ENCODE assay signal across 1 cellular context in the genomic region with DNA sequence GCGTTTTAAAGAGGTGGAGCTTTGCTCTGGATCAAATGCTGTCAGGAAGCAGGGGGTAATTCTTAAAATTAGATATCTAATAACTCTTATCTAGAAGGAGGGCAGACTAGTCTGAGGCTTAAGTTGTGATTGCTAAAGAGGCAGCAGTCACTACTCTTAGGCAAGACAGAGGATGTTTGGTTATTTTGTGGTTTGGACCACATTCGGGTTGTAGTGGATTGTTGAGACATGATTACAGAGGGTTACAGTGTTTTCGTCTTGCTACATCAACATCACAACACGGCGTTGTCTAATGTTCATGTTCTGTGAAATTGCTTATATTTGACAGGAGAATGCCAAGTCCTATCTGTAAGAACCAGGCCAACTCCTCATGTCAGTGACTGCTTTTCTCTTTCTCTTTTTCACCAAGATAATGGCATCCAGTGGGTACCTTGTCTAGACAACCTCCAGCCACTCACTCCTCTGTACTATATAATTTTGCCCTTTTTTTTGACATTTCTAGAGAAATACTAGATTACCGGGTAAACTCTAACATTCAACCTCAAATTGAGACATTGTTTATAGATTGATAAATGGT.
TF ChIP-seq lines count a peak whose summit lies in the region.

No MANE protein-coding gene starts in this region.

TF ChIP-seq in SK-N-SH, 30 proteins besides CTCF, POLR2A, EP300 and RAD21 (continued from another document):
- TF ChIP-seq, protein P1, sequence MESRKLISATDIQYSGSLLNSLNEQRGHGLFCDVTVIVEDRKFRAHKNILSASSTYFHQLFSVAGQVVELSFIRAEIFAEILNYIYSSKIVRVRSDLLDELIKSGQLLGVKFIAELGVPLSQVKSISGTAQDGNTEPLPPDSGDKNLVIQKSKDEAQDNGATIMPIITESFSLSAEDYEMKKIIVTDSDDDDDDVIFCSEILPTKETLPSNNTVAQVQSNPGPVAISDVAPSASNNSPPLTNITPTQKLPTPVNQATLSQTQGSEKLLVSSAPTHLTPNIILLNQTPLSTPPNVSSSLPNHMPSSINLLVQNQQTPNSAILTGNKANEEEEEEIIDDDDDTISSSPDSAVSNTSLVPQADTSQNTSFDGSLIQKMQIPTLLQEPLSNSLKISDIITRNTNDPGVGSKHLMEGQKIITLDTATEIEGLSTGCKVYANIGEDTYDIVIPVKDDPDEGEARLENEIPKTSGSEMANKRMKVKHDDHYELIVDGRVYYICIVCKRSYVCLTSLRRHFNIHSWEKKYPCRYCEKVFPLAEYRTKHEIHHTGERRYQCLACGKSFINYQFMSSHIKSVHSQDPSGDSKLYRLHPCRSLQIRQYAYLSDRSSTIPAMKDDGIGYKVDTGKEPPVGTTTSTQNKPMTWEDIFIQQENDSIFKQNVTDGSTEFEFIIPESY (IDR thresholded peaks at IDR 0.05; ENCODE audit: borderline replicate concordance, low read depth) = no peak
- TF ChIP-seq FOXM1 (IDR thresholded peaks at IDR 0.05; ENCODE audit: low read depth) (no peak), TCF12 (IDR thresholded peaks at IDR 0.05) (no peak)
- TF ChIP-seq, protein P2, sequence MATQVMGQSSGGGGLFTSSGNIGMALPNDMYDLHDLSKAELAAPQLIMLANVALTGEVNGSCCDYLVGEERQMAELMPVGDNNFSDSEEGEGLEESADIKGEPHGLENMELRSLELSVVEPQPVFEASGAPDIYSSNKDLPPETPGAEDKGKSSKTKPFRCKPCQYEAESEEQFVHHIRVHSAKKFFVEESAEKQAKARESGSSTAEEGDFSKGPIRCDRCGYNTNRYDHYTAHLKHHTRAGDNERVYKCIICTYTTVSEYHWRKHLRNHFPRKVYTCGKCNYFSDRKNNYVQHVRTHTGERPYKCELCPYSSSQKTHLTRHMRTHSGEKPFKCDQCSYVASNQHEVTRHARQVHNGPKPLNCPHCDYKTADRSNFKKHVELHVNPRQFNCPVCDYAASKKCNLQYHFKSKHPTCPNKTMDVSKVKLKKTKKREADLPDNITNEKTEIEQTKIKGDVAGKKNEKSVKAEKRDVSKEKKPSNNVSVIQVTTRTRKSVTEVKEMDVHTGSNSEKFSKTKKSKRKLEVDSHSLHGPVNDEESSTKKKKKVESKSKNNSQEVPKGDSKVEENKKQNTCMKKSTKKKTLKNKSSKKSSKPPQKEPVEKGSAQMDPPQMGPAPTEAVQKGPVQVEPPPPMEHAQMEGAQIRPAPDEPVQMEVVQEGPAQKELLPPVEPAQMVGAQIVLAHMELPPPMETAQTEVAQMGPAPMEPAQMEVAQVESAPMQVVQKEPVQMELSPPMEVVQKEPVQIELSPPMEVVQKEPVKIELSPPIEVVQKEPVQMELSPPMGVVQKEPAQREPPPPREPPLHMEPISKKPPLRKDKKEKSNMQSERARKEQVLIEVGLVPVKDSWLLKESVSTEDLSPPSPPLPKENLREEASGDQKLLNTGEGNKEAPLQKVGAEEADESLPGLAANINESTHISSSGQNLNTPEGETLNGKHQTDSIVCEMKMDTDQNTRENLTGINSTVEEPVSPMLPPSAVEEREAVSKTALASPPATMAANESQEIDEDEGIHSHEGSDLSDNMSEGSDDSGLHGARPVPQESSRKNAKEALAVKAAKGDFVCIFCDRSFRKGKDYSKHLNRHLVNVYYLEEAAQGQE (IDR thresholded peaks at IDR 0.05; ENCODE audit: low read depth, low read length) = no peak
